ENCODE assay signal across 1 cellular context in the genomic region with DNA sequence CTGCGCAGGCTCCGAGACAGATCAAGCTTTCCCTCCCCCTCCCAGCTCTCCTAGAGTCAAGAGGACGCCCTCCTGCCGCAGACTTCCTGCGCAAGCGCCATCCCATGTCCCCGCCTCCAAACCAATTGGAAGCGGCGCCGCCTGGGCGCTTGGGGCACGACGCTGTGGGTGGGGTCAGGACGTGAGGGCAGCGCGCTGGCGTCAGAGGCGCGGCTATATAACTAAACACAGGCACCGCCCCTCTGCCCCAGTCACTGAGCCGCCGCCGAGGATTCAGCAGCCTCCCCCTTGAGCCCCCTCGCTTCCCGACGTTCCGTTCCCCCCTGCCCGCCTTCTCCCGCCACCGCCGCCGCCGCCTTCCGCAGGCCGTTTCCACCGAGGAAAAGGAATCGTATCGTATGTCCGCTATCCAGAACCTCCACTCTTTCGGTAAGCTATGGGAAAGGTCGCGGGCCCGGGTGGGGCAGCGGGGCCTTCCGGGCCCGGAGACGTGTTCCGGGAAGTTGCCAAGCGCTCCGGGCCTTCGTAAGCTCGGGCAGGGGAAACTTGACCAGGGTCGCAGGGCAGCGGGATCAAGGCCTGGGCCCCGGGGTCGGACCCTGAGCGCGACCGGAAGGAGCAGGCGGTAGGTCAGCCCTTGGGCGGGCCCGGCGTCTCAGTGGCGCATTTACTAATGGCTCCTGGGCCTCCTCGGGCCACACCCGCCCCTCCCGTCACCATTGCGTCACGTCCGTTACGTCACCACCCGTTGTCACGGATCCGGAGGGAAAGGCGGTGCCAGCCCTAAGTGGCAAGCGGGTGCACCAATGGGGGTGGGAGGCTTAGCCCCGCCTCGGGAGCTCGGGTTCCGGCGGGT.
A peak's percentile ranks its signal among the peaks of the same experiment; 100 is the strongest.
TF ChIP-seq lines count a peak whose summit lies in the region.

A gene (plus strand): TSS at position 245 of the 856 bp plus-strand sequence. CDS start 154 bp downstream, at position 399.

TF ChIP-seq in K562, 482 proteins besides CTCF, POLR2A, EP300 and RAD21 (continued from another document and continues in another):
- TF ChIP-seq, protein P1, sequence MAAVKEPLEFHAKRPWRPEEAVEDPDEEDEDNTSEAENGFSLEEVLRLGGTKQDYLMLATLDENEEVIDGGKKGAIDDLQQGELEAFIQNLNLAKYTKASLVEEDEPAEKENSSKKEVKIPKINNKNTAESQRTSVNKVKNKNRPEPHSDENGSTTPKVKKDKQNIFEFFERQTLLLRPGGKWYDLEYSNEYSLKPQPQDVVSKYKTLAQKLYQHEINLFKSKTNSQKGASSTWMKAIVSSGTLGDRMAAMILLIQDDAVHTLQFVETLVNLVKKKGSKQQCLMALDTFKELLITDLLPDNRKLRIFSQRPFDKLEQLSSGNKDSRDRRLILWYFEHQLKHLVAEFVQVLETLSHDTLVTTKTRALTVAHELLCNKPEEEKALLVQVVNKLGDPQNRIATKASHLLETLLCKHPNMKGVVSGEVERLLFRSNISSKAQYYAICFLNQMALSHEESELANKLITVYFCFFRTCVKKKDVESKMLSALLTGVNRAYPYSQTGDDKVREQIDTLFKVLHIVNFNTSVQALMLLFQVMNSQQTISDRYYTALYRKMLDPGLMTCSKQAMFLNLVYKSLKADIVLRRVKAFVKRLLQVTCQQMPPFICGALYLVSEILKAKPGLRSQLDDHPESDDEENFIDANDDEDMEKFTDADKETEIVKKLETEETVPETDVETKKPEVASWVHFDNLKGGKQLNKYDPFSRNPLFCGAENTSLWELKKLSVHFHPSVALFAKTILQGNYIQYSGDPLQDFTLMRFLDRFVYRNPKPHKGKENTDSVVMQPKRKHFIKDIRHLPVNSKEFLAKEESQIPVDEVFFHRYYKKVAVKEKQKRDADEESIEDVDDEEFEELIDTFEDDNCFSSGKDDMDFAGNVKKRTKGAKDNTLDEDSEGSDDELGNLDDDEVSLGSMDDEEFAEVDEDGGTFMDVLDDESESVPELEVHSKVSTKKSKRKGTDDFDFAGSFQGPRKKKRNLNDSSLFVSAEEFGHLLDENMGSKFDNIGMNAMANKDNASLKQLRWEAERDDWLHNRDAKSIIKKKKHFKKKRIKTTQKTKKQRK (IDR thresholded peaks at IDR 0.05; ENCODE audit: borderline replicate concordance, low read depth, low read length) = no peak
- peak; percentile 99 for TF ChIP-seq CREM (IDR thresholded peaks at IDR 0.05; ENCODE audit: low read depth)
- TF ChIP-seq ZFPM2 (CRISPR knock-in tag; IDR thresholded peaks at IDR 0.05) = peak; percentile 96; the same call in 1 of the 2 replicates
- TF ChIP-seq LEF1 (IDR thresholded peaks at IDR 0.05) = no peak
- TF ChIP-seq BCOR (IDR thresholded peaks at IDR 0.05) = peak; percentile 68
- TF ChIP-seq PTTG1 (tag; IDR thresholded peaks at IDR 0.05; ENCODE audit: low read depth) = no peak
- TF ChIP-seq, protein P2, sequence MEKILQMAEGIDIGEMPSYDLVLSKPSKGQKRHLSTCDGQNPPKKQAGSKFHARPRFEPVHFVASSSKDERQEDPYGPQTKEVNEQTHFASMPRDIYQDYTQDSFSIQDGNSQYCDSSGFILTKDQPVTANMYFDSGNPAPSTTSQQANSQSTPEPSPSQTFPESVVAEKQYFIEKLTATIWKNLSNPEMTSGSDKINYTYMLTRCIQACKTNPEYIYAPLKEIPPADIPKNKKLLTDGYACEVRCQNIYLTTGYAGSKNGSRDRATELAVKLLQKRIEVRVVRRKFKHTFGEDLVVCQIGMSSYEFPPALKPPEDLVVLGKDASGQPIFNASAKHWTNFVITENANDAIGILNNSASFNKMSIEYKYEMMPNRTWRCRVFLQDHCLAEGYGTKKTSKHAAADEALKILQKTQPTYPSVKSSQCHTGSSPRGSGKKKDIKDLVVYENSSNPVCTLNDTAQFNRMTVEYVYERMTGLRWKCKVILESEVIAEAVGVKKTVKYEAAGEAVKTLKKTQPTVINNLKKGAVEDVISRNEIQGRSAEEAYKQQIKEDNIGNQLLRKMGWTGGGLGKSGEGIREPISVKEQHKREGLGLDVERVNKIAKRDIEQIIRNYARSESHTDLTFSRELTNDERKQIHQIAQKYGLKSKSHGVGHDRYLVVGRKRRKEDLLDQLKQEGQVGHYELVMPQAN (IDR thresholded peaks at IDR 0.05; ENCODE audit: borderline replicate concordance) = no peak
- peak; percentile 94 for TF ChIP-seq THRAP3 (IDR thresholded peaks at IDR 0.05; ENCODE audit: borderline replicate concordance)
- peak; percentile 97; the same call in 1 of the 2 replicates for TF ChIP-seq HNRNPL (IDR thresholded peaks at IDR 0.05; ENCODE audit: low read depth, low read length)
- TF ChIP-seq, protein P3, sequence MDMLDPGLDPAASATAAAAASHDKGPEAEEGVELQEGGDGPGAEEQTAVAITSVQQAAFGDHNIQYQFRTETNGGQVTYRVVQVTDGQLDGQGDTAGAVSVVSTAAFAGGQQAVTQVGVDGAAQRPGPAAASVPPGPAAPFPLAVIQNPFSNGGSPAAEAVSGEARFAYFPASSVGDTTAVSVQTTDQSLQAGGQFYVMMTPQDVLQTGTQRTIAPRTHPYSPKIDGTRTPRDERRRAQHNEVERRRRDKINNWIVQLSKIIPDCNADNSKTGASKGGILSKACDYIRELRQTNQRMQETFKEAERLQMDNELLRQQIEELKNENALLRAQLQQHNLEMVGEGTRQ (CRISPR knock-in tag; IDR thresholded peaks at IDR 0.05) = no peak
- TF ChIP-seq SOX6 (IDR thresholded peaks at IDR 0.05) = no peak
- TF ChIP-seq DDX20 (tag; IDR thresholded peaks at IDR 0.05; ENCODE audit: low read depth) = no peak
- TF ChIP-seq PCBP1 (IDR thresholded peaks at IDR 0.05; ENCODE audit: low read depth, low read length, poor library complexity, severe bottlenecking) = peak; percentile 99
- TF ChIP-seq, protein P4, sequence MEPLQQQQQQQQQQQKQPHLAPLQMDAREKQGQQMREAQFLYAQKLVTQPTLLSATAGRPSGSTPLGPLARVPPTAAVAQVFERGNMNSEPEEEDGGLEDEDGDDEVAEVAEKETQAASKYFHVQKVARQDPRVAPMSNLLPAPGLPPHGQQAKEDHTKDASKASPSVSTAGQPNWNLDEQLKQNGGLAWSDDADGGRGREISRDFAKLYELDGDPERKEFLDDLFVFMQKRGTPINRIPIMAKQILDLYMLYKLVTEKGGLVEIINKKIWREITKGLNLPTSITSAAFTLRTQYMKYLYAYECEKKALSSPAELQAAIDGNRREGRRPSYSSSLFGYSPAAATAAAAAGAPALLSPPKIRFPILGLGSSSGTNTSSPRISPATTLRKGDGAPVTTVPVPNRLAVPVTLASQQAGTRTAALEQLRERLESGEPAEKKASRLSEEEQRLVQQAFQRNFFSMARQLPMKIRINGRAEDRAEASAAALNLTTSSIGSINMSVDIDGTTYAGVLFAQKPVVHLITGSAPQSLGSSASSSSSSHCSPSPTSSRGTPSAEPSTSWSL (CRISPR knock-in tag; IDR thresholded peaks at IDR 0.05; ENCODE audit: borderline replicate concordance) = peak; percentile 19; the same call in 1 of the 2 replicates
- no peak for TF ChIP-seq ZNF764 (CRISPR knock-in tag; IDR thresholded peaks at IDR 0.05; ENCODE audit: low read depth)
- TF ChIP-seq NFIX (CRISPR knock-in tag; IDR thresholded peaks at IDR 0.05; ENCODE audit: low read depth) = no peak
- TF ChIP-seq NCOA1 (IDR thresholded peaks at IDR 0.05; ENCODE audit: low read depth) = peak; percentile 86
- TF ChIP-seq, protein P5, sequence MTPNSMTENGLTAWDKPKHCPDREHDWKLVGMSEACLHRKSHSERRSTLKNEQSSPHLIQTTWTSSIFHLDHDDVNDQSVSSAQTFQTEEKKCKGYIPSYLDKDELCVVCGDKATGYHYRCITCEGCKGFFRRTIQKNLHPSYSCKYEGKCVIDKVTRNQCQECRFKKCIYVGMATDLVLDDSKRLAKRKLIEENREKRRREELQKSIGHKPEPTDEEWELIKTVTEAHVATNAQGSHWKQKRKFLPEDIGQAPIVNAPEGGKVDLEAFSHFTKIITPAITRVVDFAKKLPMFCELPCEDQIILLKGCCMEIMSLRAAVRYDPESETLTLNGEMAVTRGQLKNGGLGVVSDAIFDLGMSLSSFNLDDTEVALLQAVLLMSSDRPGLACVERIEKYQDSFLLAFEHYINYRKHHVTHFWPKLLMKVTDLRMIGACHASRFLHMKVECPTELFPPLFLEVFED (CRISPR knock-in tag; conservative IDR thresholded peaks at IDR 0.05) = peak; percentile 95
- 0 out of 2 replicates have a peak, but pooled peaks have one; percentile 39 for TF ChIP-seq HLTF (IDR thresholded peaks at IDR 0.05)
- no peak for TF ChIP-seq CREBBP (IDR thresholded peaks at IDR 0.05; ENCODE audit: low read depth, low read length)
- TF ChIP-seq, protein P6, sequence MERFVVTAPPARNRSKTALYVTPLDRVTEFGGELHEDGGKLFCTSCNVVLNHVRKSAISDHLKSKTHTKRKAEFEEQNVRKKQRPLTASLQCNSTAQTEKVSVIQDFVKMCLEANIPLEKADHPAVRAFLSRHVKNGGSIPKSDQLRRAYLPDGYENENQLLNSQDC (CRISPR knock-in tag; IDR thresholded peaks at IDR 0.05) = peak; percentile 6
- TF ChIP-seq, protein P7, sequence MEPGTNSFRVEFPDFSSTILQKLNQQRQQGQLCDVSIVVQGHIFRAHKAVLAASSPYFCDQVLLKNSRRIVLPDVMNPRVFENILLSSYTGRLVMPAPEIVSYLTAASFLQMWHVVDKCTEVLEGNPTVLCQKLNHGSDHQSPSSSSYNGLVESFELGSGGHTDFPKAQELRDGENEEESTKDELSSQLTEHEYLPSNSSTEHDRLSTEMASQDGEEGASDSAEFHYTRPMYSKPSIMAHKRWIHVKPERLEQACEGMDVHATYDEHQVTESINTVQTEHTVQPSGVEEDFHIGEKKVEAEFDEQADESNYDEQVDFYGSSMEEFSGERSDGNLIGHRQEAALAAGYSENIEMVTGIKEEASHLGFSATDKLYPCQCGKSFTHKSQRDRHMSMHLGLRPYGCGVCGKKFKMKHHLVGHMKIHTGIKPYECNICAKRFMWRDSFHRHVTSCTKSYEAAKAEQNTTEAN (CRISPR knock-in tag; IDR thresholded peaks at IDR 0.05) = no peak
- peak; percentile 60 for TF ChIP-seq HCFC1 (IDR thresholded peaks at IDR 0.05; ENCODE audit: low read depth, low read length)
- TF ChIP-seq, protein P8, sequence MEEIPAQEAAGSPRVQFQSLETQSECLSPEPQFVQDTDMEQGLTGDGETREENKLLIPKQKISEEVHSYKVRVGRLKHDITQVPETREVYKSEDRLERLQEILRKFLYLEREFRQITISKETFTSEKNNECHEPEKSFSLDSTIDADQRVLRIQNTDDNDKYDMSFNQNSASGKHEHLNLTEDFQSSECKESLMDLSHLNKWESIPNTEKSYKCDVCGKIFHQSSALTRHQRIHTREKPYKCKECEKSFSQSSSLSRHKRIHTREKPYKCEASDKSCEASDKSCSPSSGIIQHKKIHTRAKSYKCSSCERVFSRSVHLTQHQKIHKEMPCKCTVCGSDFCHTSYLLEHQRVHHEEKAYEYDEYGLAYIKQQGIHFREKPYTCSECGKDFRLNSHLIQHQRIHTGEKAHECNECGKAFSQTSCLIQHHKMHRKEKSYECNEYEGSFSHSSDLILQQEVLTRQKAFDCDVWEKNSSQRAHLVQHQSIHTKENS (CRISPR knock-in tag; IDR thresholded peaks at IDR 0.05) = no peak
- TF ChIP-seq RBM14 (IDR thresholded peaks at IDR 0.05; ENCODE audit: borderline replicate concordance, insufficient read depth, low read depth, low read length) = no peak; the same call in 1 of the 2 replicates
- TF ChIP-seq ZBTB8A (IDR thresholded peaks at IDR 0.05; ENCODE audit: partially characterized antibody) = no peak
- TF ChIP-seq, protein P9, sequence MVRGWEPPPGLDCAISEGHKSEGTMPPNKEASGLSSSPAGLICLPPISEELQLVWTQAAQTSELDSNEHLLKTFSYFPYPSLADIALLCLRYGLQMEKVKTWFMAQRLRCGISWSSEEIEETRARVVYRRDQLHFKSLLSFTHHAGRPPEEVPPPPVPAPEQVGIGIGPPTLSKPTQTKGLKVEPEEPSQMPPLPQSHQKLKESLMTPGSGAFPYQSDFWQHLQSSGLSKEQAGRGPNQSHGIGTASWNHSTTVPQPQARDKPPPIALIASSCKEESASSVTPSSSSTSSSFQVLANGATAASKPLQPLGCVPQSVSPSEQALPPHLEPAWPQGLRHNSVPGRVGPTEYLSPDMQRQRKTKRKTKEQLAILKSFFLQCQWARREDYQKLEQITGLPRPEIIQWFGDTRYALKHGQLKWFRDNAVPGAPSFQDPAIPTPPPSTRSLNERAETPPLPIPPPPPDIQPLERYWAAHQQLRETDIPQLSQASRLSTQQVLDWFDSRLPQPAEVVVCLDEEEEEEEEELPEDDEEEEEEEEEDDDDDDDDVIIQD (CRISPR knock-in tag; IDR thresholded peaks at IDR 0.05) = 0 out of 2 replicates have a peak, but pooled peaks have one; percentile 15
- peak; percentile 79; the same call in 1 of the 2 replicates for TF ChIP-seq NR4A1 (CRISPR knock-in tag; IDR thresholded peaks at IDR 0.05)
- TF ChIP-seq NR4A1 (tag; IDR thresholded peaks at IDR 0.05) = no peak
- TF ChIP-seq BRF1 (IDR thresholded peaks at IDR 0.05; ENCODE audit: borderline replicate concordance, extremely low read depth, insufficient read length) = no peak
- peak; percentile 91 for TF ChIP-seq GABPB2 (CRISPR knock-in tag; conservative IDR thresholded peaks at IDR 0.05)
- no peak for TF ChIP-seq RAD51 (IDR thresholded peaks at IDR 0.05; ENCODE audit: borderline replicate concordance, low read depth)
- no peak for TF ChIP-seq ZNF140 (CRISPR knock-in tag; IDR thresholded peaks at IDR 0.05)
- TF ChIP-seq, protein P10, sequence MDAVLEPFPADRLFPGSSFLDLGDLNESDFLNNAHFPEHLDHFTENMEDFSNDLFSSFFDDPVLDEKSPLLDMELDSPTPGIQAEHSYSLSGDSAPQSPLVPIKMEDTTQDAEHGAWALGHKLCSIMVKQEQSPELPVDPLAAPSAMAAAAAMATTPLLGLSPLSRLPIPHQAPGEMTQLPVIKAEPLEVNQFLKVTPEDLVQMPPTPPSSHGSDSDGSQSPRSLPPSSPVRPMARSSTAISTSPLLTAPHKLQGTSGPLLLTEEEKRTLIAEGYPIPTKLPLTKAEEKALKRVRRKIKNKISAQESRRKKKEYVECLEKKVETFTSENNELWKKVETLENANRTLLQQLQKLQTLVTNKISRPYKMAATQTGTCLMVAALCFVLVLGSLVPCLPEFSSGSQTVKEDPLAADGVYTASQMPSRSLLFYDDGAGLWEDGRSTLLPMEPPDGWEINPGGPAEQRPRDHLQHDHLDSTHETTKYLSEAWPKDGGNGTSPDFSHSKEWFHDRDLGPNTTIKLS (IDR thresholded peaks at IDR 0.05; ENCODE audit: borderline replicate concordance, low read depth) = peak; percentile 50; the same call in 1 of the 2 replicates
- TF ChIP-seq ILF3 (IDR thresholded peaks at IDR 0.05; ENCODE audit: borderline replicate concordance) = peak; percentile 98
